In genomic region chr6:16712931-16713484, GRCh38 we compare ENCODE assay signal across 8 cellular contexts. TPM values are rescaled to one million over a fixed set of nuclear protein-coding genes. Genes with fewer than 3 reads are reported as not detected.
DNase-seq lines count a peak whose midpoint lies in the region; ATAC-seq, FAIRE-seq and TF ChIP-seq lines count a peak whose summit lies in the region.

No MANE protein-coding gene starts in this region.

- TF ChIP-seq CTCF in A549 (IDR thresholded peaks at IDR 0.05) (peak; percentile 39), GM12875 (IDR thresholded peaks at IDR 0.05; ENCODE audit: borderline replicate concordance, insufficient read depth, low read depth, low read length) (peak; percentile 56; the same call in 1 of the 2 replicates)

- no peaks in the 10 kb centered on the region for H3K36me3 Mint-ChIP-seq in T-helper 17 cell (ENCODE audit: low read depth)

- H3K27me3 ChIP-seq in endocrine pancreas (ENCODE audit: control insufficient read depth, insufficient read depth, low read length) (no peaks in the 10 kb centered on the region), muscle layer of duodenum (ENCODE audit: low read depth, low read length) (no peaks in the 10 kb centered on the region)

- peak overlapping the region; percentile 3; the same call in 2 of the 3 replicates for H3K4me3 ChIP-seq in A549
- H3K4me3 ChIP-seq in GM12875 (ENCODE audit: low read depth, low read length), result no peak overlapping the region
- peak overlapping the region; percentile 32 for H3K4me3 ChIP-seq in endocrine pancreas (ENCODE audit: control insufficient read depth, insufficient read depth, low read length)
- H3K4me3 ChIP-seq in muscle layer of duodenum (ENCODE audit: low read depth in 1 of 2, low read length in 2 of 2), result peak overlapping the region in 1 of 2 donors; percentile 28

- no peaks in the 10 kb centered on the region for H3K9me3 ChIP-seq in A549
- H3K9me3 ChIP-seq in T-helper 17 cell (ENCODE audit: control insufficient read depth, low read length, poor library complexity, severe bottlenecking), result no peaks in the 10 kb centered on the region
- no peaks in the 10 kb centered on the region for H3K9me3 ChIP-seq in endocrine pancreas (ENCODE audit: control insufficient read depth, low read length)
- no peaks in the 10 kb centered on the region for H3K9me3 ChIP-seq in muscle layer of duodenum (ENCODE audit: control insufficient read depth in 1 of 2, low read length in 2 of 2)

- peak overlapping the region; percentile 97 for H3K27ac Mint-ChIP-seq in T-helper 17 cell

- no peak overlapping the region for H3K9ac ChIP-seq in endocrine pancreas (ENCODE audit: control insufficient read depth, insufficient read depth, low read length)

- POLR2A ChIA-PET in A549 (lab: Yijun Ruan, JAX), result interaction anchor here (0.5 to 1.9 kb wide), 5 partner anchors 22 to 50 kb away, joined by 3 to 10 read pairs (median 3); partner anchors contain the start of gene ATXN1

- peak; percentile 14 to 32; a peak in 2 of 5 replicates for TF ChIP-seq EP300 in A549 (IDR thresholded peaks at IDR 0.05)

- no peaks in the 10 kb centered on the region for H3K27me3 Mint-ChIP-seq in T-helper 17 cell

- H3K4me3 Mint-ChIP-seq in T-helper 17 cell, result peak overlapping the region; percentile 84

- H3K4me1 ChIP-seq in A549 (peaks cover 38% of the 10 kb centered on the region), endocrine pancreas (ENCODE audit: control insufficient read depth, insufficient read depth, low read length) (peaks cover 13% of the 10 kb centered on the region), muscle layer of duodenum (ENCODE audit: control insufficient read depth in 1 of 2, insufficient read depth in 2 of 2, low read length in 2 of 2) (peaks cover 11 to 19% of the 10 kb centered on the region in 2 donors)

- DNase-seq in A549 (ENCODE audit: low read depth in 1 of 2, low spot score in 1 of 2) (peak in 1 of 2 experiments; percentile 74), T-helper 17 cell (no peak), NCI-H2107 (lab: John Stamatoyannopoulos, UW) (no peak), NCI-H1092 treated with DMSO at 0.1 percent for 48 hours (lab: John Stamatoyannopoulos, UW) (no peak)

- no peak for FAIRE-seq in A549 (lab: Jason Lieb, UNC)

- peaks cover 36% of the 10 kb centered on the region for H3K4me1 Mint-ChIP-seq in T-helper 17 cell

- peak overlapping the region; percentile 79 to 83 for H3K27ac ChIP-seq in A549
- H3K27ac ChIP-seq in muscle layer of duodenum (ENCODE audit: low read length), result peak overlapping the region; percentile 92

- peak; percentile 22 to 32; a peak in 2 of 5 replicates for TF ChIP-seq RAD21 in A549 (conservative IDR thresholded peaks at IDR 0.05 in 1 of 2, IDR thresholded peaks at IDR 0.05 in 1 of 2)

- WGBS in A549 (ENCODE audit: missing lambda C conversion rate), result 5% methylated on average over 7 of the region's 7 CpGs

- H3K36me3 ChIP-seq in endocrine pancreas (ENCODE audit: control insufficient read depth, insufficient read depth, low read length) (no peaks in the 10 kb centered on the region), muscle layer of duodenum (ENCODE audit: control insufficient read depth in 1 of 2, insufficient read depth in 2 of 2, low read length in 2 of 2) (no peaks in the 10 kb centered on the region)

- CTCF ChIA-PET in A549 (lab: Yijun Ruan, JAX), result interaction anchor here (0.9 to 4.7 kb wide), 8 partner anchors 9 to 368 kb away, joined by 3 to 24 read pairs (median 4); partner anchors contain the start of gene ATXN1

- TF ChIP-seq POLR2A in A549 (IDR thresholded peaks at IDR 0.05; ENCODE audit: low read length), result no peak

- ATAC-seq in A549 (peak; percentile 79 to 83), HG03442 (IDR thresholded peaks at IDR 0.05; ENCODE audit: unreplicated experiment) (peak; percentile 27), T-helper 17 cell (peak; percentile 35)

- peak overlapping the region; percentile 69 for H3K4me2 ChIP-seq in A549

TF ChIP-seq in A549, 52 proteins besides CTCF, POLR2A, EP300 and RAD21:
- TF ChIP-seq SMC3 (IDR thresholded peaks at IDR 0.05), result 0 out of 3 replicates have a peak, but pooled peaks have one; percentile 7
- no peak; the same call in 1 of the 2 replicates for TF ChIP-seq MAX (IDR thresholded peaks at IDR 0.05)
- TF ChIP-seq ATOH8 (CRISPR knock-in tag; IDR thresholded peaks at IDR 0.05; ENCODE audit: low read depth), result no peak
- TF ChIP-seq GATA3 (IDR thresholded peaks at IDR 0.05; ENCODE audit: borderline replicate concordance), result no peak; the same call in 1 of the 2 replicates
- no peak for TF ChIP-seq CHD4 (IDR thresholded peaks at IDR 0.05; ENCODE audit: borderline replicate concordance)
- no peak for TF ChIP-seq PHF8 (IDR thresholded peaks at IDR 0.05; ENCODE audit: borderline replicate concordance, low read depth)
- TF ChIP-seq NFE2L2 (conservative IDR thresholded peaks at IDR 0.05; ENCODE audit: low read length), result 0 out of 2 replicates have a peak, but pooled peaks have one; percentile 2
- peak; percentile 67 to 86 for TF ChIP-seq CEBPB (IDR thresholded peaks at IDR 0.05)
- TF ChIP-seq MAFK (IDR thresholded peaks at IDR 0.05; ENCODE audit: partially characterized antibody), result peak; percentile 79
- no peak for TF ChIP-seq REST (IDR thresholded peaks at IDR 0.05)
- no peak for TF ChIP-seq ZFP36 (IDR thresholded peaks at IDR 0.05; ENCODE audit: borderline replicate concordance, partially characterized antibody)
- TF ChIP-seq JUNB (IDR thresholded peaks at IDR 0.05), result peak; percentile 89
- TF ChIP-seq EHMT2 (IDR thresholded peaks at IDR 0.05; ENCODE audit: low read depth), result no peak
- peak; percentile 93 for TF ChIP-seq FOSL2 (IDR thresholded peaks at IDR 0.05)
- peak; percentile 99 for TF ChIP-seq FOSL2 (CRISPR knock-in tag; IDR thresholded peaks at IDR 0.05)
- peak; percentile 55 to 59; a peak in 2 of 5 replicates for TF ChIP-seq JUN (IDR thresholded peaks at IDR 0.05)

RNA-seq across cellular contexts. Expression of gene ATXN1, which starts 48.3 kb away (rescaled TPM):
- polyA plus RNA-seq in A549 (2011; rRNA removed) (8.3 and 10.5 TPM in 2 replicates), A549 (2017; fragmentation: RNase III; extraction: RNeasy Plus Mini Kit Qiagen cat#74134 plus additional on column Dnase treatment) (2.2 to 3.1 TPM (median 2.9 TPM) in 3 replicates)
- 1.9 and 3.4 TPM in 2 replicates for polyA plus RNA-seq in A549 (2012; cell fraction: cytosol; rRNA removed)
- 4.3 and 4.5 TPM in 2 replicates for polyA plus RNA-seq in A549 (2012; cell fraction: nucleus; rRNA removed)
- polyA minus RNA-seq in A549 (2011; rRNA and poly(A)+ RNA removed), result 22.8 and 27.3 TPM in 2 replicates
- total RNA-seq in T-helper 17 cell, result 100 to 1,000 TPM; 121 to 135 TPM

Comparison
In these comparisons a context has a peak if more than half of its experiments do, and no peak if none do; other contexts are left out.
1. ATAC-seq: peak in every context shown above with its lines; median percentile 81 in A549; 35 in T-helper 17 cell; 27 in HG03442.